In genomic region chr11:114197799-114198500, GRCh38 we compare ENCODE assay signal across 8 cellular contexts.
A peak's percentile ranks its signal among the peaks of the same experiment; 100 is the strongest.
DNase-seq lines count a peak whose midpoint lies in the region; FAIRE-seq and TF ChIP-seq lines count a peak whose summit lies in the region.

No MANE protein-coding gene starts in this region.

- peak overlapping the region; percentile 81 to 82 for H3K27ac ChIP-seq in breast epithelium
- H3K27ac ChIP-seq in kidney (ENCODE audit: low read depth in 2 of 2, low read length in 2 of 2) = peak overlapping the region; percentile 29 to 80

- H3K27me3 ChIP-seq in HAP-1 (ENCODE audit: low read depth) (peaks cover 2% of the 10 kb centered on the region; the same call in 1 of the 2 replicates), breast epithelium (no peaks in the 10 kb centered on the region)

- intact Hi-C loops in breast epithelium (cut with DNase I; ENCODE audit: low total_unique reads) = no loop called here
- intact Hi-C loops in kidney (cut with DNase I) = no loop called here

- no peak overlapping the region for H3K4me3 Mint-ChIP-seq in endothelial cell (ENCODE audit: unreplicated experiment)

- no peaks in the 10 kb centered on the region for H3K9me3 Mint-ChIP-seq in endothelial cell (ENCODE audit: unreplicated experiment)

- TF ChIP-seq POLR2A in breast epithelium (IDR thresholded peaks at IDR 0.05) = no peak

- H3K9me3 ChIP-seq in HAP-1 (no peaks in the 10 kb centered on the region), breast epithelium (no peaks in the 10 kb centered on the region), kidney (ENCODE audit: control insufficient read depth in 1 of 2, low read length in 2 of 2) (no peaks in the 10 kb centered on the region)

- no peaks in the 10 kb centered on the region for H3K4me1 Mint-ChIP-seq in endothelial cell (ENCODE audit: unreplicated experiment)

- peak; percentile 3 for FAIRE-seq in kidney (lab: Jason Lieb, UNC)

- no peak overlapping the region for H3K9ac ChIP-seq in kidney (ENCODE audit: low read length in 2 of 2)

- DNase-seq in HAP-1 (ENCODE audit: low spot score in 2 of 2) = peak; percentile 73
- peak in 1 of 2 donors; percentile 55 for DNase-seq in breast epithelium (ENCODE audit: low spot score in 2 of 2)
- DNase-seq in kidney = peak; percentile 87
- peak; percentile 98 for DNase-seq in smooth muscle cell of the brain vasculature (ENCODE audit: low read depth, low spot score)
- no peak for DNase-seq in stimulated activated naive CD4-positive, alpha-beta T cell (lab: John Stamatoyannopoulos, UW)
- DNase-seq in activated naive CD4-positive, alpha-beta T cell treated with anti-CD3 and anti-CD28 coated beads, Interleukin-2, amount 50 U/mL, for 16 hours = no peak
- DNase-seq in endothelial cell (ENCODE audit: low spot score) = no peak
- no peak for DNase-seq in NCI-H524 (lab: John Stamatoyannopoulos, UW)

- in situ Hi-C loops in HAP-1 (cut with MboI; ENCODE audit: low sequenced_read_pairs) = no loop called here

- H3K4me1 ChIP-seq in HAP-1 (peaks cover 8% of the 10 kb centered on the region), breast epithelium (peaks cover 0 to 41% of the 10 kb centered on the region in 2 donors), kidney (ENCODE audit: control insufficient read depth in 1 of 2, insufficient read depth in 1 of 2, low read depth in 1 of 2, low read length in 2 of 2) (peaks cover 25 to 40% of the 10 kb centered on the region in 2 donors)

- no peaks in the 10 kb centered on the region for H3K36me3 ChIP-seq in HAP-1 (replicated peaks)
- no peaks in the 10 kb centered on the region for H3K36me3 ChIP-seq in breast epithelium
- H3K36me3 ChIP-seq in kidney (ENCODE audit: control insufficient read depth in 1 of 2, insufficient read depth in 2 of 2, low read length in 2 of 2) = peaks cover 0 to 2% of the 10 kb centered on the region in 2 donors

- H3K36me3 Mint-ChIP-seq in endothelial cell (ENCODE audit: low read depth, unreplicated experiment) = no peaks in the 10 kb centered on the region

- H3K27ac Mint-ChIP-seq in endothelial cell (ENCODE audit: unreplicated experiment) = no peak overlapping the region

- H3K4me3 ChIP-seq in HAP-1 (no peak overlapping the region), breast epithelium (no peak overlapping the region), kidney (ENCODE audit: low read length in 2 of 2) (no peak overlapping the region)

- no peaks in the 10 kb centered on the region for H3K27me3 Mint-ChIP-seq in endothelial cell (ENCODE audit: unreplicated experiment)

- TF ChIP-seq CTCF in breast epithelium (IDR thresholded peaks at IDR 0.05) (no peak), kidney (IDR thresholded peaks at IDR 0.05; ENCODE audit: borderline replicate concordance, extremely low read depth, insufficient read depth) (no peak), endothelial cell (IDR thresholded peaks at IDR 0.05; ENCODE audit: unreplicated experiment) (no peak)

Comparison
In these comparisons a context has a peak if more than half of its experiments do, and no peak if none do; other contexts are left out.
1. DNase-seq: peak in HAP-1 (2 of 2), kidney (single experiment) and smooth muscle cell of the brain vasculature (single experiment); none in stimulated activated naive CD4-positive, alpha-beta T cell (0 of 6), activated naive CD4-positive, alpha-beta T cell treated with anti-CD3 and anti-CD28 coated beads, Interleukin-2, amount 50 U/mL, for 16 hours (single experiment), endothelial cell (single experiment) and NCI-H524 (0 of 2).